18 cellular contexts compared by ENCODE assay signal in the genomic region with DNA sequence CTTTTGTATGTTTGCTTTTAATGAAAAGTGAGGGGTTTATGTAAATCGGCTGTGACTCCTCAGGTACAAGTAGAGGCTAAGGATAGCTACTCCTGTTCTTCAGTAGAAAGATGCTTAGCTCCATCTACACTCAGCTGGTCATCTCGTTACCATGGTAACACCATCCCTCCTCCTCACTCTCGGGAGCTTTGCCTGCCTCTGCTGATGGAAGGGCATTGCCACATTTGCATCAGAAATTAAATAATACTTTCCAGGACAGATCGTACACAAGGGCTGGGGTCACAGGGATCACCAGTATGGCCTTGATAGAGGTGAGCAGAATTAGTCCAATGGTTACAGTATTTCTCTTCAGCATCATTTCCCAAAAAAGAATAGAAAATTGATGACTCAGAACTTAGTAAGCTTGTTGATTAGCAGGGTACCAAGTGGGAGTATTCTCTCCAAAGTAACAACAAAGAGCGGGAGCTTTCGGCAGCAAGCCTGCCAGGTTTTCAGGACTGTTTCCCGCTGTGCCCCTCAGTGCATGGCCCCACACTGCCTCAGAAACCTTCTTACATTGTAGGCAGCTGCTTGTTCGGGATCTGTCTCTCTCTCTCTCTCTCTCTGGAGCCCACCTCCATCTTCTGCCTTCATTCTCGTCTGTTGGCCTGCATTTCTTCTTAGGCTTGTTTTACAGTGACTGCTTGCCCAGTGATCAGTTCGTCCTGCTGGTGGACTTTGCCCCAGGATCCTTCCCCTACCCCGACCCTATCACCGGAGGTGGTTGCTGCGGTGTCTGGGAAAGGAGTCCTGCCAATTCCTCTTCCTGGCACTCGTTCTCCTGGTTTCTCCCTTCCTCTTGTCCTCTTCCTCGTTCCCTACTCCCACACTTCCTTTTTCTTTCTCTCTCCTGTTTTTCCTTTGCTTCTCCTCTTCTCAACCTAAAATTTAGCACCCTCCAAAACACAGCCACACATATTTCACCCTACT. TPM values are rescaled to one million over a fixed set of nuclear protein-coding genes. Genes with fewer than 3 reads are reported as not detected.
DNase-seq lines count a peak whose midpoint lies in the region; ATAC-seq and TF ChIP-seq lines count a peak whose summit lies in the region.
"Had no signal": no experiment of that assay in that cellular context is flagged by ENCODE, and none has a peak within 500 bp of the region (broad histone marks: within the 10 kb centered on the region; RNA-seq: fewer than 3 reads in every experiment).

No MANE protein-coding gene starts in this region.

- no peak overlapping the region for H3K4me2 ChIP-seq in mesendoderm (ENCODE audit: low read length)

- no peak overlapping the region for H2BK15ac ChIP-seq in mesendoderm (replicated peaks; ENCODE audit: low read depth)

- H3K23ac ChIP-seq in mesendoderm (ENCODE audit: low read length): peak overlapping the region; percentile 37

- no peaks in the 10 kb centered on the region for H3K9me3 ChIP-seq in heart right ventricle
- H3K9me3 ChIP-seq: HAP-1, spleen had no signal

- no peak overlapping the region for H3K9ac ChIP-seq in mesendoderm (ENCODE audit: low read length)

- WGBS in mesendoderm (ENCODE audit: extremely low coverage, insufficient coverage, low lambda C conversion rate): no CpG with 5 or more reads among the region's 15 CpGs
- WGBS in heart right ventricle, 2 donors: 69 to 76% methylated on average over 15 of the region's 15 CpGs

- H3K79me2 ChIP-seq in mesendoderm (ENCODE audit: control insufficient read depth, insufficient read depth, low read length): no peaks in the 10 kb centered on the region

- ATAC-seq in GM19328 (IDR thresholded peaks at IDR 0.05; ENCODE audit: unreplicated experiment) (no peak), GM21737 (IDR thresholded peaks at IDR 0.05; ENCODE audit: unreplicated experiment) (no peak), heart right ventricle (no peak), HG02588 (IDR thresholded peaks at IDR 0.05; ENCODE audit: unreplicated experiment) (no peak)
- ATAC-seq: activated T-cell treated with anti-CD3 and anti-CD28 coated beads, Interleukin-2, amount 50 U/mL, for 4 hours had no signal

- H3K27ac ChIP-seq in mesendoderm (ENCODE audit: low read depth, low read length) (no peak overlapping the region), heart right ventricle (no peak overlapping the region)
- H3K27ac ChIP-seq: spleen had no signal

- intact Hi-C loops in heart right ventricle (cut with DNase I): loop anchor here in 1 of 10 donors (10.0 kb wide), 1 partner anchor 56 kb away; no protein-coding TSS in a partner anchor

- no peak overlapping the region for H2AK5ac ChIP-seq in mesendoderm (ENCODE audit: low read length)

- no peak for TF ChIP-seq CTCF in choroid plexus epithelial cell (conservative IDR thresholded peaks at IDR 0.05; ENCODE audit: low read depth, low read length)
- TF ChIP-seq CTCF in heart right ventricle (IDR thresholded peaks at IDR 0.05): no peak

- H3K4me3 ChIP-seq in choroid plexus epithelial cell (ENCODE audit: low read depth, low read length): no peak overlapping the region
- H3K4me3 ChIP-seq in mesendoderm (ENCODE audit: low read length): no peak overlapping the region
- no peak overlapping the region for H3K4me3 ChIP-seq in heart right ventricle
- H3K4me3 ChIP-seq: HAP-1, spleen had no signal

- H2BK120ac ChIP-seq in mesendoderm (ENCODE audit: low read depth, low read length): no peak overlapping the region

- no peaks in the 10 kb centered on the region for H3K27me3 ChIP-seq in mesendoderm (ENCODE audit: insufficient read depth, low read length, poor library complexity)
- H3K27me3 ChIP-seq in heart right ventricle: peaks cover 0 to 11% (median 0%) of the 10 kb centered on the region in 7 donors
- H3K27me3 ChIP-seq: spleen had no signal

- H3K4ac ChIP-seq in mesendoderm (ENCODE audit: low read depth, low read length): no peak overlapping the region

- DNase-seq in COR-L47 (lab: John Stamatoyannopoulos, UW): peak; percentile 15
- DNase-seq in NCI-H2227 treated with DMSO at 0.1 percent for 48 hours (lab: John Stamatoyannopoulos, UW): peak; percentile 63
- peak; percentile 20 for DNase-seq in choroid plexus epithelial cell (ENCODE audit: low read depth)
- DNase-seq in mesendoderm: peak; percentile 54
- no peak for DNase-seq in heart right ventricle
- DNase-seq: activated CD4-positive, alpha-beta T cell treated with anti-CD3 and anti-CD28 coated beads, Interleukin-2, amount 50 U/mL, for 1 hour; activated T-cell treated with anti-CD3 and anti-CD28 coated beads, Interleukin-2, amount 50 U/mL, for 4 hours; Calu3; foreskin fibroblast; immature natural killer cell; NCI-H187; Right ventricle myocardium superior; spleen; T-helper 9 cell had no signal

- no peak overlapping the region for H2BK5ac ChIP-seq in mesendoderm (ENCODE audit: low read length)

- no peak overlapping the region for H3K18ac ChIP-seq in mesendoderm (ENCODE audit: low read length)

- no peak overlapping the region for H4K5ac ChIP-seq in mesendoderm (ENCODE audit: low read length)

- no peaks in the 10 kb centered on the region for H3K36me3 ChIP-seq in mesendoderm (ENCODE audit: control insufficient read depth, insufficient read depth, low read length)
- H3K36me3 ChIP-seq in heart right ventricle: no peaks in the 10 kb centered on the region
- H3K36me3 ChIP-seq: HAP-1, spleen had no signal

- H3K4me1 ChIP-seq in mesendoderm (ENCODE audit: control insufficient read depth, low read depth, low read length) (no peaks in the 10 kb centered on the region), heart right ventricle (peaks cover 0 to 10% (median 0%) of the 10 kb centered on the region in 9 donors)
- H3K4me1 ChIP-seq: HAP-1, spleen had no signal

- H4K8ac ChIP-seq in mesendoderm (ENCODE audit: low read depth, low read length): no peak overlapping the region

- no peak overlapping the region for H3K56ac ChIP-seq in mesendoderm (ENCODE audit: low read length)

- H3K79me1 ChIP-seq in mesendoderm (ENCODE audit: low read length): no peaks in the 10 kb centered on the region

RNA-seq across cellular contexts. Expression of a gene that starts 51.9 kb away (rescaled TPM):
- 27.4 TPM for polyA plus RNA-seq in mesendoderm (2013, experiment 1 of 2)
- 27.3 TPM for polyA plus RNA-seq in mesendoderm (2013, experiment 2 of 2)
- total RNA-seq in heart right ventricle: 10 to 100 TPM; 26.0 to 41.8 (median 37.5) TPM
- 10 to 100 TPM; 10.2 to 10.7 TPM for polyA plus RNA-seq in heart right ventricle

Comparison
In these comparisons a context has a peak if more than half of its experiments do, and no peak if none do; other contexts are left out.
1. DNase-seq: peak in COR-L47 (single experiment), NCI-H2227 treated with DMSO at 0.1 percent for 48 hours (single experiment), choroid plexus epithelial cell (single experiment) and mesendoderm (single experiment); none in heart right ventricle (0 of 2).